Comparison of ENCODE assay signal across 23 cellular contexts in the genomic region with DNA sequence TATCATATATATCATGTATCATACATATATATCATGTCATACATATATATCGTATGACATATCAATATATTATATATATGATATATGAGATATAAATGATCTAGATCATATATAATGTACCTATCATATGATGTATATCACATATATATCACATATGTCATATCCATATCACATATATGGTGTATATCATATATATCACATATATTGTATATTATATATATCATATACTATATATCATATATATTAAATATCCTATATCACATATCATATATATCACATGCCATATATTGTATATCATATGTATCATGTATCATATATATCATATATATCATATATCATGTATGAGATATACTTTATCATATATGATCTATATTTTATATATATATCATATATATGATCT.
"Had no signal": no experiment of that assay in that cellular context is flagged by ENCODE, and none has a peak within 500 bp of the region (broad histone marks: within the 10 kb centered on the region; RNA-seq: fewer than 3 reads in every experiment).

No MANE protein-coding gene starts in this region.

- H3K9me3 ChIP-seq: left ventricle myocardium inferior, neutrophil, suprapubic skin, thoracic aorta, tibial artery, upper lobe of right lung had no signal

- H3K4me3 ChIP-seq: left ventricle myocardium inferior, lung, neural progenitor cell, skin epidermis, spleen, suprapubic skin, thoracic aorta, tibial artery, upper lobe of right lung had no signal

- H3K36me3 ChIP-seq: left ventricle myocardium inferior, neural progenitor cell, neutrophil, spleen, suprapubic skin, thoracic aorta, tibial artery, upper lobe of right lung had no signal

- FAIRE-seq: urothelium cell line had no signal

- ATAC-seq: natural killer cell; right cardiac atrium; sciatic nerve; stimulated activated effector memory CD8-positive, alpha-beta T cell treated with anti-CD3 and anti-CD28 coated beads, Interleukin-12 subunit alpha, Interleukin-12 subunit beta, amount 100 ng/mL, for 72 hours; upper lobe of right lung had no signal

- H3K27me3 ChIP-seq: neural progenitor cell, neutrophil, spleen, suprapubic skin, tibial artery, upper lobe of right lung had no signal

- H3K27ac ChIP-seq: left ventricle myocardium inferior, neural progenitor cell, neutrophil, skin epidermis, spleen, suprapubic skin, thoracic aorta, tibial artery, upper lobe of right lung had no signal

- DNase-seq: hypothalamus; immature natural killer cell; left ventricle myocardium inferior; naive B cell; natural killer cell; nephron progenitor cell; occipital lobe; retina; right cardiac atrium; spleen; stimulated activated CD4-positive, alpha-beta T cell treated with anti-CD3 and anti-CD28 coated beads, Interleukin-4, amount 100 ng/mL, for 24 hours; stimulated activated naive CD4-positive, alpha-beta T cell; tibial artery; upper lobe of right lung had no signal

- H3K4me1 ChIP-seq: left ventricle myocardium inferior, neural progenitor cell, spleen, suprapubic skin, tibial artery, upper lobe of right lung had no signal
